In the genomic region with DNA sequence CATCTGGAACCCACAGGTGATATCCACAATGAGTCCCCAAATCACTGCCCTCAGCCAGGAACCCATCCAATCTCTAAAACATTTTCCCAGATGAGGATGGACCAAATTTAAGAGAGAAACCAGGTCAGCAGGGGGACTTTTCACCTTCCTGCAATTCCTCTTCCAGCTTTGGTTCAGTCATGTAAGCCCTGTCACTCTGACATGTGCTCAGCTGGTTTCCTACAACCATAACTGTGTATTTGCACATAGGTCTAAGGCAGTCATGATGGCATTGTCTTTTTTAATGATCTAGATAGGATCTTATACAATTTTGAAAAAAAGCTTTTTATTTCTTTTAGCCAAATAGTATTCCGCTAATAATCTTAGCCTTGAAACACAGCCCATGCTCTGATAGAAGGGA, we compare ENCODE assay signal across 18 cellular contexts. TPM values are rescaled to one million over a fixed set of nuclear protein-coding genes. Genes with fewer than 3 reads are reported as not detected.
DNase-seq lines count a peak whose midpoint lies in the region; ATAC-seq and TF ChIP-seq lines count a peak whose summit lies in the region.
"Had no signal": no experiment of that assay in that cellular context is flagged by ENCODE, and none has a peak within 500 bp of the region (broad histone marks: within the 10 kb centered on the region; RNA-seq: fewer than 3 reads in every experiment).

No MANE protein-coding gene starts in this region.

- H3K79me1 ChIP-seq in trophoblast cell (ENCODE audit: low read length), result peaks cover 5% of the 10 kb centered on the region

- peaks cover 2% of the 10 kb centered on the region for H3K27me3 Mint-ChIP-seq in nephron progenitor cell (ENCODE audit: low read depth, poor library complexity)
- H3K27me3 Mint-ChIP-seq in activated naive CD8-positive, alpha-beta T cell treated with anti-CD3 and anti-CD28 coated beads, Interleukin-2, amount 50 U/mL, for 24 hours, result peaks cover 46% of the 10 kb centered on the region
- peaks cover 39% of the 10 kb centered on the region for H3K27me3 Mint-ChIP-seq in CD8-positive, alpha-beta T cell (ENCODE audit: low read depth)

- H3K4ac ChIP-seq in trophoblast cell (ENCODE audit: low read depth, low read length), result no peak overlapping the region

- H3K79me2 ChIP-seq in SU-DHL-6 (ENCODE audit: insufficient read depth, low read length), result no peaks in the 10 kb centered on the region
- no peaks in the 10 kb centered on the region for H3K79me2 ChIP-seq in trophoblast cell (ENCODE audit: control insufficient read depth, insufficient read depth, low read length, poor library complexity)

- no peak overlapping the region for H2AK5ac ChIP-seq in trophoblast cell (ENCODE audit: low read length)

- H3K27ac Mint-ChIP-seq in nephron progenitor cell, result no peak overlapping the region
- no peak overlapping the region for H3K27ac Mint-ChIP-seq in activated naive CD8-positive, alpha-beta T cell treated with anti-CD3 and anti-CD28 coated beads, Interleukin-2, amount 50 U/mL, for 24 hours
- no peak overlapping the region for H3K27ac Mint-ChIP-seq in CD8-positive, alpha-beta T cell
- H3K27ac Mint-ChIP-seq: HFFc6 had no signal

- H3K4me2 ChIP-seq in SU-DHL-6 (ENCODE audit: low read depth, low read length, poor library complexity, severe bottlenecking) (peak overlapping the region; percentile 5), trophoblast cell (ENCODE audit: low read length) (no peak overlapping the region)

- no peak overlapping the region for H3K18ac ChIP-seq in trophoblast cell (ENCODE audit: low read length)

- peaks cover 76% of the 10 kb centered on the region for H3K4me1 Mint-ChIP-seq in nephron progenitor cell
- H3K4me1 Mint-ChIP-seq in activated naive CD8-positive, alpha-beta T cell treated with anti-CD3 and anti-CD28 coated beads, Interleukin-2, amount 50 U/mL, for 24 hours, result peaks cover 23% of the 10 kb centered on the region
- peaks cover 19% of the 10 kb centered on the region for H3K4me1 Mint-ChIP-seq in CD8-positive, alpha-beta T cell (ENCODE audit: low read depth)

- H4K20me1 ChIP-seq in SU-DHL-6 (ENCODE audit: low read depth, low read length), result no peaks in the 10 kb centered on the region

- no peak overlapping the region for H3K14ac ChIP-seq in trophoblast cell (ENCODE audit: low read length)

- no peaks in the 10 kb centered on the region for H3K36me3 ChIP-seq in SU-DHL-6 (ENCODE audit: low read length)
- H3K36me3 ChIP-seq in trophoblast cell (ENCODE audit: control insufficient read depth in 1 of 2, insufficient read depth in 2 of 2, low read length in 2 of 2), result no peaks in the 10 kb centered on the region
- H3K36me3 ChIP-seq in CD8-positive, alpha-beta T cell (ENCODE audit: insufficient read depth, low read length), result no peaks in the 10 kb centered on the region

- H2BK120ac ChIP-seq in trophoblast cell (ENCODE audit: insufficient read depth, low read length, poor library complexity), result no peak overlapping the region

- no peak overlapping the region for H4K8ac ChIP-seq in trophoblast cell (ENCODE audit: low read depth, low read length)

- peaks cover 0 to 5% of the 10 kb centered on the region in 2 experiments for H3K4me1 ChIP-seq in trophoblast cell (ENCODE audit: control insufficient read depth in 1 of 2, insufficient read depth in 2 of 2, low read length in 2 of 2)
- peaks cover 11% of the 10 kb centered on the region for H3K4me1 ChIP-seq in CD8-positive, alpha-beta T cell (ENCODE audit: insufficient read depth, low read length)

- no peak for TF ChIP-seq CTCF in SU-DHL-6 (IDR thresholded peaks at IDR 0.05; ENCODE audit: insufficient read depth, low read length, poor library complexity, severe bottlenecking)
- TF ChIP-seq CTCF in nephron progenitor cell (IDR thresholded peaks at IDR 0.05), result no peak
- TF ChIP-seq CTCF in CD8-positive, alpha-beta T cell (IDR thresholded peaks at IDR 0.05), result no peak

- CTCF ChIA-PET in HEK293T (lab: Yijun Ruan, JAX), result no interaction called here
- CTCF ChIA-PET in CD8-positive, alpha-beta T cell (lab: Charles Lee), result no interaction called here

- H4K12ac ChIP-seq in trophoblast cell (ENCODE audit: low read depth, low read length), result no peak overlapping the region

- peak overlapping the region; percentile 83 for H3K4me3 Mint-ChIP-seq in nephron progenitor cell
- no peak overlapping the region for H3K4me3 Mint-ChIP-seq in activated naive CD8-positive, alpha-beta T cell treated with anti-CD3 and anti-CD28 coated beads, Interleukin-2, amount 50 U/mL, for 24 hours
- no peak overlapping the region for H3K4me3 Mint-ChIP-seq in CD8-positive, alpha-beta T cell
- H3K4me3 Mint-ChIP-seq: HFFc6 had no signal

- no peak overlapping the region for H3K23ac ChIP-seq in trophoblast cell (ENCODE audit: low read length)

- H3K27ac ChIP-seq in SU-DHL-6 (ENCODE audit: low read depth, low read length), result no peak overlapping the region
- no peak overlapping the region for H3K27ac ChIP-seq in trophoblast cell (ENCODE audit: low read depth, low read length)
- no peak overlapping the region for H3K27ac ChIP-seq in CD8-positive, alpha-beta T cell (ENCODE audit: low read depth, low read length)

- peaks cover 6% of the 10 kb centered on the region for H3K36me3 Mint-ChIP-seq in nephron progenitor cell (ENCODE audit: low read depth)
- no peaks in the 10 kb centered on the region for H3K36me3 Mint-ChIP-seq in activated naive CD8-positive, alpha-beta T cell treated with anti-CD3 and anti-CD28 coated beads, Interleukin-2, amount 50 U/mL, for 24 hours (ENCODE audit: low read depth)
- H3K36me3 Mint-ChIP-seq in CD8-positive, alpha-beta T cell, result no peaks in the 10 kb centered on the region

- peaks cover 28% of the 10 kb centered on the region for H3F3A ChIP-seq in SU-DHL-6 (ENCODE audit: insufficient read depth)

- DNase-seq in HEK293T (ENCODE audit: extremely low spot score), result no peak
- DNase-seq in nephron progenitor cell, result no peak
- DNase-seq in occipital lobe (lab: John Stamatoyannopoulos, UW), result no peak
- no peak for DNase-seq in trophoblast cell
- DNase-seq in activated naive CD8-positive, alpha-beta T cell treated with anti-CD3 and anti-CD28 coated beads, Interleukin-2, amount 50 U/mL, for 24 hours, result no peak
- no peak for DNase-seq in CD8-positive, alpha-beta T cell
- DNase-seq: C1 segment of cervical spinal cord, HFFc6, IMR-90, Karpas-422, NCI-H1048, NCI-H1436 treated with DMSO at 0.1 percent for 48 hours, NCI-H510A, NCI-H774 had no signal

- H2BK12ac ChIP-seq in trophoblast cell (ENCODE audit: low read length), result no peak overlapping the region

- intact Hi-C loops in CD8-positive, alpha-beta T cell (cut with DNase I, micrococcal nuclease), result no loop called here

- no CpG with 5 or more reads among the region's 1 CpG for WGBS in trophoblast cell (ENCODE audit: extremely low coverage, insufficient coverage, insufficient read length)

- no peaks in the 10 kb centered on the region for H3K9me3 Mint-ChIP-seq in nephron progenitor cell
- no peaks in the 10 kb centered on the region for H3K9me3 Mint-ChIP-seq in activated naive CD8-positive, alpha-beta T cell treated with anti-CD3 and anti-CD28 coated beads, Interleukin-2, amount 50 U/mL, for 24 hours
- no peaks in the 10 kb centered on the region for H3K9me3 Mint-ChIP-seq in CD8-positive, alpha-beta T cell
- H3K9me3 Mint-ChIP-seq: HFFc6 had no signal

- H2BK5ac ChIP-seq in trophoblast cell (ENCODE audit: low read depth, low read length, poor library complexity), result no peak overlapping the region

- H3K9me2 ChIP-seq in SU-DHL-6 (replicated peaks; ENCODE audit: insufficient read depth, low read length), result no peaks in the 10 kb centered on the region

- ATAC-seq in activated naive CD8-positive, alpha-beta T cell treated with anti-CD3 and anti-CD28 coated beads, Interleukin-2, amount 50 U/mL, for 24 hours, result no peak
- no peak for ATAC-seq in CD8-positive, alpha-beta T cell
- ATAC-seq: Right ventricle myocardium inferior had no signal

- POLR2A ChIA-PET in HEK293T (lab: Yijun Ruan, JAX), result no interaction called here
- POLR2A ChIA-PET in CD8-positive, alpha-beta T cell (lab: Charles Lee), result no interaction called here

- no peak overlapping the region for H4K91ac ChIP-seq in trophoblast cell (ENCODE audit: low read depth, low read length)

- H2AFZ ChIP-seq in SU-DHL-6 (ENCODE audit: low read depth, low read length, severe bottlenecking), result no peak overlapping the region
- no peak overlapping the region for H2AFZ ChIP-seq in trophoblast cell (ENCODE audit: insufficient read depth, low read length, poor library complexity)

- peak overlapping the region; percentile 26 for H3K4me3 ChIP-seq in GM08714 (ENCODE audit: low read length)
- no peak overlapping the region for H3K4me3 ChIP-seq in SU-DHL-6 (ENCODE audit: insufficient read depth, low read length, poor library complexity, severe bottlenecking)
- H3K4me3 ChIP-seq in trophoblast cell (ENCODE audit: low read depth, low read length), result no peak overlapping the region
- no peak overlapping the region for H3K4me3 ChIP-seq in CD8-positive, alpha-beta T cell (ENCODE audit: low read depth, low read length)

- H3K9me3 ChIP-seq in SU-DHL-6 (ENCODE audit: insufficient read depth, low read length), result no peaks in the 10 kb centered on the region
- H3K9me3 ChIP-seq in trophoblast cell (ENCODE audit: insufficient read depth, low read depth, low read length), result no peaks in the 10 kb centered on the region
- H3K9me3 ChIP-seq in CD8-positive, alpha-beta T cell (ENCODE audit: low read length), result no peaks in the 10 kb centered on the region

- no peak overlapping the region for H3K9ac ChIP-seq in SU-DHL-6 (ENCODE audit: low read length)
- H3K9ac ChIP-seq in trophoblast cell (ENCODE audit: low read length), result no peak overlapping the region

- H3K27me3 ChIP-seq in SU-DHL-6 (ENCODE audit: low read length) (no peaks in the 10 kb centered on the region), trophoblast cell (ENCODE audit: insufficient read depth, low read length) (peaks cover 4% of the 10 kb centered on the region)
- H3K27me3 ChIP-seq in CD8-positive, alpha-beta T cell (ENCODE audit: insufficient read depth, low read length), result no peaks in the 10 kb centered on the region

TF ChIP-seq in HEK293T, 16 proteins besides CTCF, POLR2A, EP300 and RAD21:
- TF ChIP-seq, protein P1, sequence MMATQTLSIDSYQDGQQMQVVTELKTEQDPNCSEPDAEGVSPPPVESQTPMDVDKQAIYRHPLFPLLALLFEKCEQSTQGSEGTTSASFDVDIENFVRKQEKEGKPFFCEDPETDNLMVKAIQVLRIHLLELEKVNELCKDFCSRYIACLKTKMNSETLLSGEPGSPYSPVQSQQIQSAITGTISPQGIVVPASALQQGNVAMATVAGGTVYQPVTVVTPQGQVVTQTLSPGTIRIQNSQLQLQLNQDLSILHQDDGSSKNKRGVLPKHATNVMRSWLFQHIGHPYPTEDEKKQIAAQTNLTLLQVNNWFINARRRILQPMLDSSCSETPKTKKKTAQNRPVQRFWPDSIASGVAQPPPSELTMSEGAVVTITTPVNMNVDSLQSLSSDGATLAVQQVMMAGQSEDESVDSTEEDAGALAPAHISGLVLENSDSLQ (IDR thresholded peaks at IDR 0.05), result peak; percentile 43; the same call in 1 of the 2 replicates
- TF ChIP-seq L3MBTL2 (conservative IDR thresholded peaks at IDR 0.05), result no peak

RNA-seq across cellular contexts. Expression of gene CXXC4, which starts 6.5 kb away (rescaled TPM):
- 128 TPM for total RNA-seq in occipital lobe
- polyA plus RNA-seq in trophoblast cell (2013), result 0.88 and 0.93 TPM in 2 replicates
- not detected for total RNA-seq in CD8-positive, alpha-beta T cell
- total RNA-seq: HFFc6, IMR-90, MCF 10A had no signal
- polyA plus RNA-seq: IMR-90 had no signal

Comparison
In these comparisons a context has a peak if more than half of its experiments do, and no peak if none do; other contexts are left out.
1. RNA of gene CXXC4, which starts 6.5 kb away (total RNA-seq): 128 TPM in occipital lobe (single experiment); not detected in CD8-positive, alpha-beta T cell; every median in the first group is over 100 times any median in the second.